Comparison of ENCODE assay signal across 18 cellular contexts in genomic region chr6:20835315-20836010, GRCh38.
DNase-seq lines count a peak whose midpoint lies in the region; ATAC-seq, FAIRE-seq and TF ChIP-seq lines count a peak whose summit lies in the region.
"Had no signal": no experiment of that assay in that cellular context is flagged by ENCODE, and none has a peak within 500 bp of the region (broad histone marks: within the 10 kb centered on the region; RNA-seq: fewer than 3 reads in every experiment).

No MANE protein-coding gene starts in this region.

- H3K9me2 ChIP-seq in GM23338 (ENCODE audit: insufficient read depth): no peaks in the 10 kb centered on the region
- no peaks in the 10 kb centered on the region for H3K9me2 ChIP-seq in neural cell (ENCODE audit: insufficient read depth, low read length)

- no peak for FAIRE-seq in bronchial epithelial cell (lab: Jason Lieb, UNC)
- FAIRE-seq: D721Med had no signal

- no peak overlapping the region for H3K4me2 ChIP-seq in GM23338
- H3K4me2 ChIP-seq in neural cell (ENCODE audit: low read length): no peak overlapping the region

- DNase-seq in GM23338 (ENCODE audit: low spot score) (no peak), NCI-H69 (lab: John Stamatoyannopoulos, UW) (peak; percentile 35), bronchial epithelial cell (ENCODE audit: low read depth) (peak; percentile 75), KBM-7 (no peak), esophagus muscularis mucosa (ENCODE audit: extremely low spot score) (no peak)
- DNase-seq: ACHN; CD4-positive, CD25-positive, alpha-beta regulatory T cell; DMS79 treated with DMSO at 0.1 percent for 48 hours; GM23248; Kasumi-1; NCI-H1930; NCI-H2227 treated with DMSO at 0.1 percent for 48 hours; NCI-H524 treated with DMSO at 0.1 percent for 48 hours; OCI-M1; RPMI8226 had no signal

- no peak overlapping the region; the same call in 2 of the 3 replicates for H3K4me3 Mint-ChIP-seq in GM23338
- H3K4me3 Mint-ChIP-seq: CD4-positive, CD25-positive, alpha-beta regulatory T cell had no signal

- H3K9me3 Mint-ChIP-seq in GM23338: no peaks in the 10 kb centered on the region

- no peaks in the 10 kb centered on the region for H3K27me3 ChIP-seq in GM23338 (ENCODE audit: insufficient read depth)
- H3K27me3 ChIP-seq in bronchial epithelial cell (ENCODE audit: control insufficient read depth, insufficient read depth, low read length): no peaks in the 10 kb centered on the region
- H3K27me3 ChIP-seq in neural cell (ENCODE audit: insufficient read depth, low read depth, low read length): no peaks in the 10 kb centered on the region
- no peaks in the 10 kb centered on the region for H3K27me3 ChIP-seq in esophagus muscularis mucosa

- H3K27ac Mint-ChIP-seq in GM23338: 0 out of 2 replicates have a peak overlapping the region, but pooled peaks have one; percentile 10

- no peaks in the 10 kb centered on the region for H3K79me2 ChIP-seq in GM23338 (replicated peaks; ENCODE audit: insufficient read depth)
- no peaks in the 10 kb centered on the region for H3K79me2 ChIP-seq in neural cell (replicated peaks; ENCODE audit: insufficient read depth, low read length)

- intact Hi-C loops in esophagus muscularis mucosa (cut with DNase I): no loop called here

- H3K9ac ChIP-seq in neural cell (ENCODE audit: low read length): no peak overlapping the region
- H3K9ac ChIP-seq: GM23248 had no signal

- H3K27ac ChIP-seq in GM23338 (ENCODE audit: low read depth) (no peak overlapping the region), neural cell (ENCODE audit: low read length) (no peak overlapping the region), esophagus muscularis mucosa (replicated peaks in 1 of 4) (no peak overlapping the region)
- H3K27ac ChIP-seq: GM23248 had no signal

- no peak for TF ChIP-seq CTCF in GM23338 (conservative IDR thresholded peaks at IDR 0.05; ENCODE audit: low read depth in 2 of 2)
- TF ChIP-seq CTCF in bronchial epithelial cell (IDR thresholded peaks at IDR 0.05; ENCODE audit: insufficient read depth, low read length, severe bottlenecking): no peak
- TF ChIP-seq CTCF in neural cell (IDR thresholded peaks at IDR 0.05; ENCODE audit: poor library complexity, severe bottlenecking): no peak
- no peak for TF ChIP-seq CTCF in esophagus muscularis mucosa (IDR thresholded peaks at IDR 0.05)

- in situ Hi-C loops in KBM-7 (cut with MboI; ENCODE audit: low pct_unique_long_range_greater_than_20kb, low sequenced_read_pairs): no loop called here

- no peak for TF ChIP-seq RAD21 in neural cell (conservative IDR thresholded peaks at IDR 0.05)

- H3K4me1 Mint-ChIP-seq in GM23338: peaks cover 17% of the 10 kb centered on the region

- H3K36me3 Mint-ChIP-seq in GM23338 (ENCODE audit: low read depth): no peaks in the 10 kb centered on the region

- TF ChIP-seq EP300 in neural cell (conservative IDR thresholded peaks at IDR 0.05; ENCODE audit: poor library complexity, severe bottlenecking) (peak; percentile 49), esophagus muscularis mucosa (IDR thresholded peaks at IDR 0.05) (no peak)

- H3K4me1 ChIP-seq in GM23338 (ENCODE audit: insufficient read depth): peaks cover 14% of the 10 kb centered on the region
- no peaks in the 10 kb centered on the region for H3K4me1 ChIP-seq in esophagus muscularis mucosa

- no peak for ATAC-seq in GM23338
- ATAC-seq in HG03159 (IDR thresholded peaks at IDR 0.05; ENCODE audit: unreplicated experiment): no peak

- H3F3A ChIP-seq in GM23338 (replicated peaks; ENCODE audit: low read depth) (no peaks in the 10 kb centered on the region), neural cell (ENCODE audit: insufficient read depth, low read length, poor library complexity, severe bottlenecking) (no peaks in the 10 kb centered on the region)

- WGBS in esophagus muscularis mucosa: 98% methylated on average over 6 of the region's 6 CpGs

- H2AFZ ChIP-seq in GM23338 (no peak overlapping the region), neural cell (ENCODE audit: low read depth, low read length) (no peak overlapping the region)
- H2AFZ ChIP-seq: GM23248 had no signal

- H3K4me3 ChIP-seq in GM23338 (no peak overlapping the region), bronchial epithelial cell (ENCODE audit: low read depth, low read length) (no peak overlapping the region), neural cell (ENCODE audit: low read length) (no peak overlapping the region), esophagus muscularis mucosa (no peak overlapping the region)
- H3K4me3 ChIP-seq: GM23248 had no signal

- H3K36me3 ChIP-seq in GM23338 (ENCODE audit: insufficient read depth) (no peaks in the 10 kb centered on the region), bronchial epithelial cell (ENCODE audit: control insufficient read depth, insufficient read depth, low read length) (no peaks in the 10 kb centered on the region), neural cell (ENCODE audit: insufficient read depth, low read length) (no peaks in the 10 kb centered on the region), esophagus muscularis mucosa (no peaks in the 10 kb centered on the region)

- TF ChIP-seq POLR2A in esophagus muscularis mucosa (IDR thresholded peaks at IDR 0.05; ENCODE audit: low read depth): no peak

- no peaks in the 10 kb centered on the region for H4K20me1 ChIP-seq in GM23338 (replicated peaks; ENCODE audit: insufficient read depth)
- H4K20me1 ChIP-seq in neural cell (ENCODE audit: insufficient read depth): no peaks in the 10 kb centered on the region

- H3K9me3 ChIP-seq in neural cell (ENCODE audit: low read length): no peaks in the 10 kb centered on the region
- no peaks in the 10 kb centered on the region for H3K9me3 ChIP-seq in esophagus muscularis mucosa

- peaks cover 1% of the 10 kb centered on the region for H3K27me3 Mint-ChIP-seq in GM23338 (ENCODE audit: insufficient read depth, low read depth, poor library complexity)
- H3K27me3 Mint-ChIP-seq: CD4-positive, CD25-positive, alpha-beta regulatory T cell had no signal

TF ChIP-seq in GM23338, 12 proteins besides CTCF, POLR2A, EP300 and RAD21:
- TF ChIP-seq EZH2 (IDR thresholded peaks at IDR 0.05; ENCODE audit: low read depth, unreplicated experiment): no peak
- no peak for TF ChIP-seq NANOG (IDR thresholded peaks at IDR 0.05; ENCODE audit: borderline replicate concordance)
- TF ChIP-seq EZH2phosphoT487 (IDR thresholded peaks at IDR 0.05; ENCODE audit: unreplicated experiment): no peak
- no peak for TF ChIP-seq POLR2AphosphoS5 (IDR thresholded peaks at IDR 0.05; ENCODE audit: low read depth)

TF ChIP-seq in neural cell, 6 proteins besides CTCF, POLR2A, EP300 and RAD21:
- TF ChIP-seq REST (IDR thresholded peaks at IDR 0.05; ENCODE audit: borderline replicate concordance): no peak
- peak; percentile 24 for TF ChIP-seq POLR2AphosphoS5 (IDR thresholded peaks at IDR 0.05)

Comparison
In these comparisons a context has a peak if more than half of its experiments do, and no peak if none do; other contexts are left out.
1. DNase-seq: peak in NCI-H69 (single experiment) and bronchial epithelial cell (single experiment); none in GM23338 (single experiment), KBM-7 (single experiment) and esophagus muscularis mucosa (single experiment).